16 cellular contexts compared by ENCODE assay signal in genomic region chr3:134087046-134087974, GRCh38. TPM values are rescaled to one million over a fixed set of nuclear protein-coding genes. Genes with fewer than 3 reads are reported as not detected.
"Had no signal": no experiment of that assay in that cellular context is flagged by ENCODE, and none has a peak within 500 bp of the region (broad histone marks: within the 10 kb centered on the region; RNA-seq: fewer than 3 reads in every experiment).

No MANE protein-coding gene starts in this region.

- H3K9me3 ChIP-seq: thyroid gland, uterus had no signal

- DNase-seq: activated CD4-positive, CD25-positive, alpha-beta regulatory T cell; activated gamma-delta T cell; activated naive CD8-positive, alpha-beta T cell treated with anti-CD3 and anti-CD28 coated beads for 36 hours; activated T-cell treated with anti-CD3 and anti-CD28 coated beads, Interleukin-2, amount 50 U/mL, for 1 hour; effector memory CD8-positive, alpha-beta T cell; foreskin fibroblast; immature natural killer cell; mesenchymal stem cell; nephron progenitor cell; stimulated activated CD4-positive, alpha-beta T cell treated with anti-CD3 and anti-CD28 coated beads, Interleukin-4, amount 100 ng/mL, for 1 hour; stimulated activated CD8-positive, alpha-beta memory T cell treated with anti-CD3 and anti-CD28 coated beads, Interleukin-4, amount 100 ng/mL, for 48 hours; T-helper 2 cell; thyroid gland; uterus had no signal

- H3K4me1 ChIP-seq: thyroid gland, uterus had no signal

- H3K4me1 Mint-ChIP-seq: activated naive CD8-positive, alpha-beta T cell treated with anti-CD3 and anti-CD28 coated beads for 36 hours; immature natural killer cell had no signal

- H3K36me3 Mint-ChIP-seq: activated naive CD8-positive, alpha-beta T cell treated with anti-CD3 and anti-CD28 coated beads for 36 hours; immature natural killer cell had no signal

- H3K9me3 Mint-ChIP-seq: effector memory CD8-positive, alpha-beta T cell had no signal

- H3K27ac Mint-ChIP-seq: activated naive CD8-positive, alpha-beta T cell treated with anti-CD3 and anti-CD28 coated beads for 36 hours; effector memory CD8-positive, alpha-beta T cell; immature natural killer cell; nephron progenitor cell had no signal

- H3K36me3 ChIP-seq: thyroid gland, uterus had no signal

- H3K27ac ChIP-seq: coronary artery, thyroid gland, uterus had no signal

- H3K4me3 Mint-ChIP-seq: activated naive CD8-positive, alpha-beta T cell treated with anti-CD3 and anti-CD28 coated beads for 36 hours; effector memory CD8-positive, alpha-beta T cell; immature natural killer cell; nephron progenitor cell had no signal

- H3K27me3 ChIP-seq: thyroid gland, uterus had no signal

- H3K4me3 ChIP-seq: coronary artery, thyroid gland, uterus had no signal

- ATAC-seq: effector memory CD8-positive, alpha-beta T cell; left lobe of liver had no signal

RNA-seq across cellular contexts. Expression of gene SLCO2A1, which starts 57.6 kb away (rescaled TPM):
- polyA plus RNA-seq: immature natural killer cell had no signal
